Comparison of ENCODE assay signal across 9 cellular contexts in genomic region chr17:44906010-44906646, GRCh38. TPM values are rescaled to one million over a fixed set of nuclear protein-coding genes. Genes with fewer than 3 reads are reported as not detected.
A peak's percentile ranks its signal among the peaks of the same experiment; 100 is the strongest.
DNase-seq lines count a peak whose midpoint lies in the region; ATAC-seq and TF ChIP-seq lines count a peak whose summit lies in the region.
"Had no signal": no experiment of that assay in that cellular context is flagged by ENCODE, and none has a peak within 500 bp of the region (broad histone marks: within the 10 kb centered on the region; RNA-seq: fewer than 3 reads in every experiment).

No MANE protein-coding gene starts in this region.

- ATAC-seq in GM19035 (IDR thresholded peaks at IDR 0.05; ENCODE audit: unreplicated experiment): no peak
- ATAC-seq in GM18907 (IDR thresholded peaks at IDR 0.05; ENCODE audit: unreplicated experiment): no peak

- no peaks in the 10 kb centered on the region for H3K9me3 Mint-ChIP-seq in nephron

- peaks cover 44% of the 10 kb centered on the region for H3K4me1 Mint-ChIP-seq in nephron

- in situ Hi-C loops in Caki2 (cut with HindIII; ENCODE audit: low pct_unique_long_range_greater_than_20kb, low sequenced_read_pairs): no loop called here

- H3K36me3 Mint-ChIP-seq in nephron (ENCODE audit: low read depth): no peaks in the 10 kb centered on the region

- no peak overlapping the region for H3K4me3 Mint-ChIP-seq in nephron

- peak overlapping the region in 2 of 3 experiments; percentile 18 to 27 for H3K27ac Mint-ChIP-seq in nephron

- H3K27me3 Mint-ChIP-seq in nephron (ENCODE audit: low read depth): peaks cover 35% of the 10 kb centered on the region

- TF ChIP-seq CTCF in nephron (IDR thresholded peaks at IDR 0.05; ENCODE audit: unreplicated experiment in 3 of 3): no peak

- peak; percentile 64 for DNase-seq in Caki2 (ENCODE audit: low read depth)
- DNase-seq in MV-4-11 (lab: John Stamatoyannopoulos, UW): peak; percentile 68
- DNase-seq in dedifferentiated amniotic fluid mesenchymal stem cell (ENCODE audit: extremely low spot score): peak; percentile 64
- no peak for DNase-seq in stimulated activated naive CD4-positive, alpha-beta T cell treated with Interleukin-2 at 50 U/mL for 16 hours (lab: John Stamatoyannopoulos, UW)
- DNase-seq in stimulated activated CD4-positive, alpha-beta T cell treated with anti-CD3 and anti-CD28 coated beads, Interleukin-4, amount 100 ng/mL, for 4 hours: no peak
- DNase-seq: GDM1 had no signal

RNA-seq across cellular contexts. Expression of gene EFTUD2, which starts 6.9 kb away (rescaled TPM):
- total RNA-seq in Caki2 (2014; rRNA removed; shearing (Covaris generic); ENCODE audit: low replicate concordance): 84.5 and 87.3 TPM in 2 replicates

RNA-seq across cellular contexts. Expression of gene GFAP, which starts 9.2 kb away (rescaled TPM):
- not detected in 2 replicates for total RNA-seq in Caki2 (2014; rRNA removed; shearing (Covaris generic); ENCODE audit: low replicate concordance)

RNA-seq across cellular contexts. Expression of gene KIF18B, which starts 41.4 kb away (rescaled TPM):
- 21.2 and 21.7 TPM in 2 replicates for total RNA-seq in Caki2 (2014; rRNA removed; shearing (Covaris generic); ENCODE audit: low replicate concordance)

RNA-seq across cellular contexts. Expression of gene HIGD1B, which starts 58.4 kb away (rescaled TPM):
- total RNA-seq in Caki2 (2014; rRNA removed; shearing (Covaris generic); ENCODE audit: low replicate concordance): not detected in 2 replicates

Comparison
In these comparisons a context has a peak if more than half of its experiments do, and no peak if none do; other contexts are left out.
1. DNase-seq: peak in Caki2 (single experiment), MV-4-11 (single experiment) and dedifferentiated amniotic fluid mesenchymal stem cell (single experiment); none in stimulated activated naive CD4-positive, alpha-beta T cell treated with Interleukin-2 at 50 U/mL for 16 hours (single experiment) and stimulated activated CD4-positive, alpha-beta T cell treated with anti-CD3 and anti-CD28 coated beads, Interleukin-4, amount 100 ng/mL, for 4 hours (0 of 2).